ENCODE assay signal across 27 cellular contexts in the genomic region with DNA sequence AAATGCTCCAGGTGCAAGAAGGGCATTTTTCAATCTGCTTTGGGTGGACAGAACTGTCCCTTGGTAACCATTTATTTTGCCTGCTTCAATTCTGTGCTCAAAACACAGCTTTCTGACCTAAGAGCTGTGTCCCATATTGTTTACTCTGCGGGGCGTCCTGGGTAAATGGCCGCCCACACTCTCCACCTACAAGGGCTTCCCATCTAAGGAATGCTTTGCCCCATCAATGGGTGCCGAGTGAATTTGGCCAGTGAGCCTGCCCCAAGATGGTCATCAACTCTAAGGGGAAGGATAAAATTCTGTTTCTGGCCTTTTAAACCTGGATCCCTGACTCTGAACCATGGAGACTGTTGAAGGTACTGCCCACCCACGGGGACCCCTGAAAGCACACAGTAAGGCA.
"Had no signal": no experiment of that assay in that cellular context is flagged by ENCODE, and none has a peak within 500 bp of the region (broad histone marks: within the 10 kb centered on the region; RNA-seq: fewer than 3 reads in every experiment).

No MANE protein-coding gene starts in this region.

- H3K9me3 ChIP-seq: colonic mucosa, esophagus muscularis mucosa, esophagus squamous epithelium, gastrocnemius medialis, gastroesophageal sphincter, heart left ventricle, heart right ventricle had no signal

- H3K9me3 Mint-ChIP-seq: dendritic cell treated with granulocyte-macrophage colony-stimulating factor and Interleukin-4, amounts not matched to agents 40 ng/mL and 50 ng/mL, for 4 days; effector memory CD8-positive, alpha-beta T cell; endodermal cell had no signal

- H3K4me1 Mint-ChIP-seq: endodermal cell had no signal

- H3K27ac Mint-ChIP-seq: dendritic cell treated with granulocyte-macrophage colony-stimulating factor and Interleukin-4, amounts not matched to agents 40 ng/mL and 50 ng/mL, for 4 days; effector memory CD8-positive, alpha-beta T cell; endodermal cell had no signal

- H3K4me1 ChIP-seq: colonic mucosa, foreskin keratinocyte had no signal

- H3K27me3 ChIP-seq: colonic mucosa, dorsolateral prefrontal cortex, foreskin keratinocyte, gastrocnemius medialis had no signal

- H3K4me3 Mint-ChIP-seq: dendritic cell treated with granulocyte-macrophage colony-stimulating factor and Interleukin-4, amounts not matched to agents 40 ng/mL and 50 ng/mL, for 4 days; effector memory CD8-positive, alpha-beta T cell; endodermal cell had no signal

- H3K4me3 ChIP-seq: colonic mucosa, coronary artery, dorsolateral prefrontal cortex, esophagus muscularis mucosa, esophagus squamous epithelium, gastrocnemius medialis, gastroesophageal sphincter, heart left ventricle, heart right ventricle had no signal

- H3K27ac ChIP-seq: colonic mucosa, coronary artery, dorsolateral prefrontal cortex, epithelial cell of prostate, esophagus muscularis mucosa, esophagus squamous epithelium, foreskin keratinocyte, gastrocnemius medialis, gastroesophageal sphincter, heart left ventricle, heart right ventricle had no signal

- DNase-seq: colonic mucosa; cortex of kidney; dermis blood vessel endothelial cell; dorsolateral prefrontal cortex; effector CD4-positive, alpha-beta T cell; effector CD8-positive, alpha-beta T cell; effector memory CD4-positive, alpha-beta T cell; effector memory CD8-positive, alpha-beta T cell; endodermal cell; erythroblast; esophagus squamous epithelium; foreskin fibroblast; foreskin keratinocyte; foreskin melanocyte; gastrocnemius medialis; glutamatergic neuron; heart left ventricle; heart right ventricle had no signal

- FAIRE-seq: colon, endometrium, endothelial cell of umbilical vein had no signal

- ATAC-seq: effector memory CD8-positive, alpha-beta T cell; esophagus mucosa; foreskin keratinocyte; gastrocnemius medialis; gastroesophageal sphincter; heart left ventricle; heart right ventricle had no signal

- H3K36me3 ChIP-seq: colonic mucosa, esophagus muscularis mucosa, esophagus squamous epithelium, gastrocnemius medialis, gastroesophageal sphincter, heart left ventricle, heart right ventricle had no signal
